Comparison of ENCODE assay signal across 1 cellular context in genomic region chr15:36612063-36612788, GRCh38.
A peak's percentile ranks its signal among the peaks of the same experiment; 100 is the strongest.
TF ChIP-seq lines count a peak whose summit lies in the region.

No MANE protein-coding gene starts in this region.

TF ChIP-seq in SK-N-SH, 30 proteins besides CTCF, POLR2A, EP300 and RAD21 (continued from another document):
- TF ChIP-seq, protein P1, sequence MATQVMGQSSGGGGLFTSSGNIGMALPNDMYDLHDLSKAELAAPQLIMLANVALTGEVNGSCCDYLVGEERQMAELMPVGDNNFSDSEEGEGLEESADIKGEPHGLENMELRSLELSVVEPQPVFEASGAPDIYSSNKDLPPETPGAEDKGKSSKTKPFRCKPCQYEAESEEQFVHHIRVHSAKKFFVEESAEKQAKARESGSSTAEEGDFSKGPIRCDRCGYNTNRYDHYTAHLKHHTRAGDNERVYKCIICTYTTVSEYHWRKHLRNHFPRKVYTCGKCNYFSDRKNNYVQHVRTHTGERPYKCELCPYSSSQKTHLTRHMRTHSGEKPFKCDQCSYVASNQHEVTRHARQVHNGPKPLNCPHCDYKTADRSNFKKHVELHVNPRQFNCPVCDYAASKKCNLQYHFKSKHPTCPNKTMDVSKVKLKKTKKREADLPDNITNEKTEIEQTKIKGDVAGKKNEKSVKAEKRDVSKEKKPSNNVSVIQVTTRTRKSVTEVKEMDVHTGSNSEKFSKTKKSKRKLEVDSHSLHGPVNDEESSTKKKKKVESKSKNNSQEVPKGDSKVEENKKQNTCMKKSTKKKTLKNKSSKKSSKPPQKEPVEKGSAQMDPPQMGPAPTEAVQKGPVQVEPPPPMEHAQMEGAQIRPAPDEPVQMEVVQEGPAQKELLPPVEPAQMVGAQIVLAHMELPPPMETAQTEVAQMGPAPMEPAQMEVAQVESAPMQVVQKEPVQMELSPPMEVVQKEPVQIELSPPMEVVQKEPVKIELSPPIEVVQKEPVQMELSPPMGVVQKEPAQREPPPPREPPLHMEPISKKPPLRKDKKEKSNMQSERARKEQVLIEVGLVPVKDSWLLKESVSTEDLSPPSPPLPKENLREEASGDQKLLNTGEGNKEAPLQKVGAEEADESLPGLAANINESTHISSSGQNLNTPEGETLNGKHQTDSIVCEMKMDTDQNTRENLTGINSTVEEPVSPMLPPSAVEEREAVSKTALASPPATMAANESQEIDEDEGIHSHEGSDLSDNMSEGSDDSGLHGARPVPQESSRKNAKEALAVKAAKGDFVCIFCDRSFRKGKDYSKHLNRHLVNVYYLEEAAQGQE (IDR thresholded peaks at IDR 0.05; ENCODE audit: low read depth, low read length): no peak
- TF ChIP-seq YY1 (IDR thresholded peaks at IDR 0.05; ENCODE audit: low read depth) (no peak), TAF1 (IDR thresholded peaks at IDR 0.05; ENCODE audit: borderline replicate concordance, low read depth, low read length) (no peak), MXI1 (IDR thresholded peaks at IDR 0.05; ENCODE audit: low read depth, low read length) (no peak), FOSL2 (IDR thresholded peaks at IDR 0.05; ENCODE audit: borderline replicate concordance, low read depth) (peak; percentile 84; the same call in 1 of the 2 replicates), TEAD4 (IDR thresholded peaks at IDR 0.05; ENCODE audit: borderline replicate concordance, insufficient read depth) (peak; percentile 72), SMC3 (IDR thresholded peaks at IDR 0.05; ENCODE audit: low read depth, low read length) (no peak), USF1 (IDR thresholded peaks at IDR 0.05; ENCODE audit: borderline replicate concordance, low read depth) (no peak), TCF12 (IDR thresholded peaks at IDR 0.05) (peak; percentile 82), NFIC (IDR thresholded peaks at IDR 0.05; ENCODE audit: borderline replicate concordance) (peak; percentile 16; the same call in 1 of the 2 replicates), IRF3 (IDR thresholded peaks at IDR 0.05; ENCODE audit: low read depth, low read length) (no peak), MAX (IDR thresholded peaks at IDR 0.05; ENCODE audit: low read depth) (no peak)
TF ChIP-seq in SK-N-SH: peak in this region for 7.
